Comparison of ENCODE assay signal across 8 cellular contexts in genomic region chr9:130137870-130138653, GRCh38. TPM values are rescaled to one million over a fixed set of nuclear protein-coding genes. Genes with fewer than 3 reads are reported as not detected.
DNase-seq lines count a peak whose midpoint lies in the region; ATAC-seq lines count a peak whose summit lies in the region.

No MANE protein-coding gene starts in this region.

- peak overlapping the region; percentile 84 for H3K27ac ChIP-seq in mesodermal cell (ENCODE audit: low read depth, low read length, severe bottlenecking)

- H3K27me3 ChIP-seq in MG63: no peaks in the 10 kb centered on the region

- H3K4me1 ChIP-seq in mesodermal cell (ENCODE audit: control insufficient read depth, insufficient read depth, low read length, poor library complexity, severe bottlenecking): peaks cover 34% of the 10 kb centered on the region

- H3K9me3 ChIP-seq in MG63 (no peaks in the 10 kb centered on the region), mesodermal cell (ENCODE audit: control insufficient read depth, low read length) (peaks cover 8% of the 10 kb centered on the region)

- no peak for ATAC-seq in HG03521 (IDR thresholded peaks at IDR 0.05; ENCODE audit: unreplicated experiment)

- H3K4me3 ChIP-seq in MG63 (no peak overlapping the region), mesodermal cell (ENCODE audit: extremely low read depth, insufficient read depth, low read length, poor library complexity, severe bottlenecking) (no peak overlapping the region)

- peaks cover 3% of the 10 kb centered on the region; the same call in 1 of the 2 replicates for H3K36me3 ChIP-seq in MG63
- peaks cover 40% of the 10 kb centered on the region for H3K36me3 ChIP-seq in mesodermal cell (ENCODE audit: control insufficient read depth, insufficient read depth, low read length)

- DNase-seq in Ammon's horn (ENCODE audit: low spot score): peak; percentile 47
- peak; percentile 45 for DNase-seq in MG63
- peak; percentile 88 for DNase-seq in dedifferentiated amniotic fluid mesenchymal stem cell (ENCODE audit: extremely low spot score)
- no peak for DNase-seq in HuH-7.5 (ENCODE audit: low spot score)
- DNase-seq in SIG-M5 (lab: John Stamatoyannopoulos, UW): no peak
- no peak for DNase-seq in activated effector memory CD4-positive, alpha-beta T cell treated with Interleukin-2 at 50 U/mL for 16 hours

- 49 to 54% methylated on average over 5 to 6 of the region's 12 CpGs for WGBS in mesodermal cell (ENCODE audit: insufficient coverage in 2 of 2), 2 experiments

RNA-seq across cellular contexts. Expression of gene NCS1, which starts 34.1 kb away (rescaled TPM):
- total RNA-seq in MG63 (2014; rRNA removed; shearing (Covaris generic); ENCODE audit: low replicate concordance): 16.6 and 34.4 TPM in 2 replicates
- 36.6 TPM for polyA plus RNA-seq in mesodermal cell (2013, experiment 1 of 2)
- 33.8 TPM for polyA plus RNA-seq in mesodermal cell (2013, experiment 2 of 2)

Comparison
In these comparisons a context has a peak if more than half of its experiments do, and no peak if none do; other contexts are left out.
1. DNase-seq: peak in Ammon's horn (single experiment), MG63 (single experiment) and dedifferentiated amniotic fluid mesenchymal stem cell (single experiment); none in HuH-7.5 (single experiment), SIG-M5 (single experiment) and activated effector memory CD4-positive, alpha-beta T cell treated with Interleukin-2 at 50 U/mL for 16 hours (single experiment).